8 cellular contexts compared by ENCODE assay signal in genomic region chr7:64562246-64562620, GRCh38. TPM values are rescaled to one million over a fixed set of nuclear protein-coding genes. Genes with fewer than 3 reads are reported as not detected.
DNase-seq lines count a peak whose midpoint lies in the region; ATAC-seq lines count a peak whose summit lies in the region.

No MANE protein-coding gene starts in this region.

- H3K27ac Mint-ChIP-seq in activated naive CD4-positive, alpha-beta T cell treated with anti-CD3 and anti-CD28 coated beads, Interleukin-2, amount 10 ng/mL, durations not matched to agents 7 days and 5 days = peak overlapping the region; percentile 96
- peak overlapping the region; percentile 95 for H3K27ac Mint-ChIP-seq in activated T-helper 2 cell treated with anti-CD3 and anti-CD28 coated beads, Interferon-gamma antibody, Interleukin-2, Interleukin-4, amounts not matched to agents 10 μg/mL and 5 μg/mL and 100 μg/mL, durations not matched to agents 14 hours and 24 hours and 36 hours
- H3K27ac Mint-ChIP-seq in immature natural killer cell = peak overlapping the region; percentile 95 to 99 (median 96)

- peak overlapping the region; percentile 99 for H3K4me3 Mint-ChIP-seq in activated naive CD4-positive, alpha-beta T cell treated with anti-CD3 and anti-CD28 coated beads, Interleukin-2, amount 10 ng/mL, durations not matched to agents 7 days and 5 days
- peak overlapping the region; percentile 98 for H3K4me3 Mint-ChIP-seq in activated T-helper 2 cell treated with anti-CD3 and anti-CD28 coated beads, Interferon-gamma antibody, Interleukin-2, Interleukin-4, amounts not matched to agents 10 μg/mL and 5 μg/mL and 100 μg/mL, durations not matched to agents 14 hours and 24 hours and 36 hours (ENCODE audit: low read depth)
- peak overlapping the region; percentile 95 to 100 (median 99) for H3K4me3 Mint-ChIP-seq in immature natural killer cell

- peaks cover 20% of the 10 kb centered on the region for H3K4me1 Mint-ChIP-seq in activated naive CD4-positive, alpha-beta T cell treated with anti-CD3 and anti-CD28 coated beads, Interleukin-2, amount 10 ng/mL, durations not matched to agents 7 days and 5 days
- peaks cover 8% of the 10 kb centered on the region for H3K4me1 Mint-ChIP-seq in activated T-helper 2 cell treated with anti-CD3 and anti-CD28 coated beads, Interferon-gamma antibody, Interleukin-2, Interleukin-4, amounts not matched to agents 10 μg/mL and 5 μg/mL and 100 μg/mL, durations not matched to agents 14 hours and 24 hours and 36 hours (ENCODE audit: low read depth)
- H3K4me1 Mint-ChIP-seq in immature natural killer cell = peaks cover 28 to 49% of the 10 kb centered on the region in 2 donors

- peaks cover 39% of the 10 kb centered on the region for H3K36me3 Mint-ChIP-seq in activated naive CD4-positive, alpha-beta T cell treated with anti-CD3 and anti-CD28 coated beads, Interleukin-2, amount 10 ng/mL, durations not matched to agents 7 days and 5 days
- H3K36me3 Mint-ChIP-seq in activated T-helper 2 cell treated with anti-CD3 and anti-CD28 coated beads, Interferon-gamma antibody, Interleukin-2, Interleukin-4, amounts not matched to agents 10 μg/mL and 5 μg/mL and 100 μg/mL, durations not matched to agents 14 hours and 24 hours and 36 hours (ENCODE audit: low read depth) = peaks cover 45% of the 10 kb centered on the region
- H3K36me3 Mint-ChIP-seq in immature natural killer cell = peaks cover 0 to 8% (median 0%) of the 10 kb centered on the region in 3 donors

- H3K9me3 Mint-ChIP-seq in activated naive CD4-positive, alpha-beta T cell treated with anti-CD3 and anti-CD28 coated beads, Interleukin-2, amount 10 ng/mL, durations not matched to agents 7 days and 5 days = peaks cover 22% of the 10 kb centered on the region
- peaks cover 42% of the 10 kb centered on the region for H3K9me3 Mint-ChIP-seq in activated T-helper 2 cell treated with anti-CD3 and anti-CD28 coated beads, Interferon-gamma antibody, Interleukin-2, Interleukin-4, amounts not matched to agents 10 μg/mL and 5 μg/mL and 100 μg/mL, durations not matched to agents 14 hours and 24 hours and 36 hours
- peaks cover 0 to 1% (median 0%) of the 10 kb centered on the region in 6 donors for H3K9me3 Mint-ChIP-seq in immature natural killer cell

- 15% methylated on average over 4 of the region's 4 CpGs for WGBS in thymus

- no peaks in the 10 kb centered on the region for H3K27me3 Mint-ChIP-seq in activated naive CD4-positive, alpha-beta T cell treated with anti-CD3 and anti-CD28 coated beads, Interleukin-2, amount 10 ng/mL, durations not matched to agents 7 days and 5 days
- peaks cover 2% of the 10 kb centered on the region for H3K27me3 Mint-ChIP-seq in activated T-helper 2 cell treated with anti-CD3 and anti-CD28 coated beads, Interferon-gamma antibody, Interleukin-2, Interleukin-4, amounts not matched to agents 10 μg/mL and 5 μg/mL and 100 μg/mL, durations not matched to agents 14 hours and 24 hours and 36 hours (ENCODE audit: low read depth)
- H3K27me3 Mint-ChIP-seq in immature natural killer cell (ENCODE audit: low read depth in 3 of 3) = peaks cover 5 to 8% (median 5%) of the 10 kb centered on the region in 3 donors

- no peak for DNase-seq in activated naive CD4-positive, alpha-beta T cell treated with anti-CD3 and anti-CD28 coated beads, Interleukin-2, amount 10 ng/mL, durations not matched to agents 7 days and 5 days
- no peak for DNase-seq in activated naive CD4-positive, alpha-beta T cell (lab: John Stamatoyannopoulos, UW)
- DNase-seq in activated T-helper 2 cell treated with anti-CD3 and anti-CD28 coated beads, Interferon-gamma antibody, Interleukin-2, Interleukin-4, amounts not matched to agents 10 μg/mL and 5 μg/mL and 100 μg/mL, durations not matched to agents 14 hours and 24 hours and 36 hours (ENCODE audit: low spot score) = no peak
- DNase-seq in immature natural killer cell = peak in 1 of 3 donors; percentile 6
- no peak for DNase-seq in NCI-H69 (lab: John Stamatoyannopoulos, UW)
- no peak for DNase-seq in activated CD4-positive, alpha-beta T cell treated with anti-CD3 and anti-CD28 coated beads for 4 hours

- no peak for ATAC-seq in HG03108 (IDR thresholded peaks at IDR 0.05; ENCODE audit: unreplicated experiment)

- H3K27ac ChIP-seq in thymus (ENCODE audit: low read depth) = no peak overlapping the region

- H3K9me3 ChIP-seq in thymus (ENCODE audit: control insufficient read depth) = no peaks in the 10 kb centered on the region

- peak overlapping the region; percentile 68 for H3K4me3 ChIP-seq in thymus (ENCODE audit: low read length)

- H3K4me1 ChIP-seq in thymus (ENCODE audit: control insufficient read depth, insufficient read depth, low read length) = no peaks in the 10 kb centered on the region

- intact Hi-C loops in activated T-helper 2 cell treated with anti-CD3 and anti-CD28 coated beads, Interferon-gamma antibody, Interleukin-2, Interleukin-4, amounts not matched to agents 10 μg/mL and 5 μg/mL and 100 μg/mL, durations not matched to agents 14 hours and 24 hours and 36 hours (cut with micrococcal nuclease) = loop anchor here (1.0 to 10.0 kb wide), 6 partner anchors 105 to 813 kb away; partner anchors contain the start of genes ZNF107, ZNF138, ZNF273 and ZNF92

- H3K36me3 ChIP-seq in thymus (ENCODE audit: control insufficient read depth, insufficient read depth) = peaks cover 2% of the 10 kb centered on the region

- CTCF ChIA-PET in activated naive CD4-positive, alpha-beta T cell treated with anti-CD3 and anti-CD28 coated beads, Interleukin-2, amount 10 ng/mL, durations not matched to agents 7 days and 5 days (lab: Charles Lee) = interaction anchor here (1.4 kb wide), 1 partner anchor 10 kb away, joined by 3 read pairs; no protein-coding TSS in a partner anchor

- H3K27me3 ChIP-seq in thymus (ENCODE audit: control insufficient read depth, insufficient read depth) = no peaks in the 10 kb centered on the region

RNA-seq across cellular contexts. Expression of gene ZNF680, which starts 0.6 kb away (rescaled TPM):
- total RNA-seq in activated T-helper 2 cell treated with anti-CD3 and anti-CD28 coated beads, Interferon-gamma antibody, Interleukin-2, Interleukin-4, amounts not matched to agents 10 μg/mL and 5 μg/mL and 100 μg/mL, durations not matched to agents 14 hours and 24 hours and 36 hours = 10.9 and 11.3 TPM in 2 replicates
- polyA plus RNA-seq in immature natural killer cell (1 to 10 TPM; 1.6 to 5.3 (median 2.6) TPM), thymus (11.1 TPM)
